ENCODE assay signal across 8 cellular contexts in the genomic region with DNA sequence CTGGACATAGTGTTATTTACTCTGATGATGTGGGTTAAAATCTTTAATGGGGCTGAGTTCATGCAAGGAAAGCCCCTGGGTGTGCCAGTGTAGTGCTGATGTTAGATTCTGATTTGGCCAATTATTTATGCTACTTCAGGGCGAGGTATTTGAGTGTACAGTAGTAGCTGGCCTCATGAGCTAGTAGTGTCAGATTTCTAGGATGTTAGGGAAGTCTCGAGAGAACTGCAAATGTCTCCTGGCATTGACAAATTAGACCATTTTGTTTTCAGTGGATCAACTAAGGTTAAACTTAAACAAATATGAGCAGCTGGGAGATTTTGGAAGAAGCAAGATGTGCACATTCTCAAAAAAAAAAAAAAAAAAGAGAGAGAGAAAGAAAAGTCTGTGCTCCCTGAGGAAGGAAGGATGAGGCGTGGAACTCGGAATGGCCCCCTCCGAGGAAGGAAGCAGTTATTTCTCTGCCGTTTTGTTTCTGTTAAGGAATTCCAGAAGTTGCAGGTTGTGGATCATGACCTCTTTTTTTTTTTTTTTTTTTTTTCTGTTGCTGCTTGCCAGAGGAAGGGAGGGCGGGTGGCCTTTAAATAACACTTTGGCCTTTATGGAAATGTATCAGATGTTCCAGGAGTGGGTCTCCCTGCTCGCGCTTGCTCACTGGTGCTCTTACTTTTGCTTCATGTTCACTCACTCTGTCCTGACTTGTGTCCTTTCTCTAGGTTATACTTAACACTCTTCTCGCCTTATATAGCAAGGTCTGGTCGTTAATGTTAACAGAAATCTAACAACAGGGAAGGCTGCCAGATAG.
A peak's percentile ranks its signal among the peaks of the same experiment; 100 is the strongest.
DNase-seq lines count a peak whose midpoint lies in the region; ATAC-seq and TF ChIP-seq lines count a peak whose summit lies in the region.

No MANE protein-coding gene starts in this region.

- H3K4me3 ChIP-seq in astrocyte of the cerebellum (ENCODE audit: low read depth, low read length) (no peak overlapping the region), retinal pigment epithelial cell (ENCODE audit: low read length) (no peak overlapping the region)

- H3K36me3 Mint-ChIP-seq in T-helper 17 cell (ENCODE audit: low read depth) = peaks cover 10% of the 10 kb centered on the region

- ATAC-seq in left ventricle myocardium superior (peak; percentile 76), GM18502 (IDR thresholded peaks at IDR 0.05; ENCODE audit: poor library complexity, unreplicated experiment) (no peak), T-helper 17 cell (no peak), GM21515 (IDR thresholded peaks at IDR 0.05; ENCODE audit: unreplicated experiment) (no peak)

- H3K27ac Mint-ChIP-seq in T-helper 17 cell = no peak overlapping the region

- in situ Hi-C loops in astrocyte of the cerebellum (cut with HindIII; ENCODE audit: low sequenced_read_pairs) = no loop called here

- peaks cover 6% of the 10 kb centered on the region for H3K4me1 Mint-ChIP-seq in T-helper 17 cell

- no peak overlapping the region for H3K4me3 Mint-ChIP-seq in T-helper 17 cell

- H3K27me3 Mint-ChIP-seq in T-helper 17 cell = no peaks in the 10 kb centered on the region

- intact Hi-C loops in left ventricle myocardium superior (cut with micrococcal nuclease) = loop anchor here (10.0 kb wide), 1 partner anchor 48 kb away; no protein-coding TSS in a partner anchor

- DNase-seq in DMS 273 treated with DMSO at 0.1 percent for 48 hours (lab: John Stamatoyannopoulos, UW) (peak; percentile 64), astrocyte of the cerebellum (ENCODE audit: low read depth) (peak; percentile 27), left ventricle myocardium superior (peak; percentile 68), retinal pigment epithelial cell (ENCODE audit: low read depth) (peak; percentile 47), T-helper 17 cell (no peak), cerebellar cortex (ENCODE audit: low spot score) (no peak)

- TF ChIP-seq CTCF in astrocyte of the cerebellum (IDR thresholded peaks at IDR 0.05; ENCODE audit: low read depth, low read length, missing control alignments) (no peak), retinal pigment epithelial cell (conservative IDR thresholded peaks at IDR 0.05; ENCODE audit: low read depth, low read length) (no peak)

- no peaks in the 10 kb centered on the region for H3K9me3 ChIP-seq in T-helper 17 cell (ENCODE audit: control insufficient read depth, low read length, poor library complexity, severe bottlenecking)

Comparison
In these comparisons a context has a peak if more than half of its experiments do, and no peak if none do; other contexts are left out.
1. DNase-seq: peak in DMS 273 treated with DMSO at 0.1 percent for 48 hours (single experiment), astrocyte of the cerebellum (single experiment), left ventricle myocardium superior (single experiment) and retinal pigment epithelial cell (single experiment); none in T-helper 17 cell (0 of 3) and cerebellar cortex (single experiment).